In the genomic region with DNA sequence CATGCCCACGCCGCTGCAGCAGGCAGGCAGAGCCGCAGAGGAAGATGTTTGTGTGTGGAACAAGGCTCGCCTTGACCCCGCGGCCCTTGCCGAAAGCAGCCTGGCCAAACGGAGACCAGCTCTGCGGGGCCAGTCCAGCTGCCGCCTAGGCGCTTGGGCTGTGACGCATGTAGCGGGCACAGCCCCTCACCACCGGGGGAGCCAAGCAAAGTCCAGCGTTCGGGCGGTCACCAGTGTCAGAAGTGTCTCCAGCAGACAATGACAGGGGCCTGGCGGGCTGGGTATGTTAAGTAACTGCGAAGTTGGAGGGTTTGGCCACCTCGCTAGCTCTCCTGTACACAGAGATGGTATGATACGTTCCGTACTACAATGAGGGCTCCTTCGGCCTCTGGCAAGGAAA, we compare ENCODE assay signal across 8 cellular contexts. TPM values are rescaled to one million over a fixed set of nuclear protein-coding genes. Genes with fewer than 3 reads are reported as not detected.
DNase-seq lines count a peak whose midpoint lies in the region; ATAC-seq and TF ChIP-seq lines count a peak whose summit lies in the region.

No MANE protein-coding gene starts in this region.

- H3K27ac Mint-ChIP-seq in HFFc6, result peak overlapping the region; percentile 75
- H3K27ac Mint-ChIP-seq in activated naive CD8-positive, alpha-beta T cell, result peak overlapping the region; percentile 41
- H3K27ac Mint-ChIP-seq in stimulated activated effector memory CD8-positive, alpha-beta T cell treated with anti-CD3 and anti-CD28 coated beads, Interleukin-12 subunit alpha, Interleukin-12 subunit beta, amount 100 ng/mL, for 72 hours, result no peak overlapping the region

- no peak for ATAC-seq in stimulated activated effector memory CD8-positive, alpha-beta T cell treated with anti-CD3 and anti-CD28 coated beads, Interleukin-12 subunit alpha, Interleukin-12 subunit beta, amount 100 ng/mL, for 72 hours
- no peak for ATAC-seq in sciatic nerve
- ATAC-seq in HG02798 (IDR thresholded peaks at IDR 0.05; ENCODE audit: poor library complexity, unreplicated experiment), result no peak

- peaks cover 34% of the 10 kb centered on the region for H3K4me1 Mint-ChIP-seq in HFFc6 (ENCODE audit: low read depth)
- peaks cover 7% of the 10 kb centered on the region for H3K4me1 Mint-ChIP-seq in activated naive CD8-positive, alpha-beta T cell (ENCODE audit: low read depth)
- peaks cover 20% of the 10 kb centered on the region for H3K4me1 Mint-ChIP-seq in stimulated activated effector memory CD8-positive, alpha-beta T cell treated with anti-CD3 and anti-CD28 coated beads, Interleukin-12 subunit alpha, Interleukin-12 subunit beta, amount 100 ng/mL, for 72 hours

- TF ChIP-seq CTCF in HFFc6 (IDR thresholded peaks at IDR 0.05), result no peak

- H3K36me3 Mint-ChIP-seq in HFFc6 (ENCODE audit: low read depth), result no peaks in the 10 kb centered on the region
- H3K36me3 Mint-ChIP-seq in activated naive CD8-positive, alpha-beta T cell, result no peaks in the 10 kb centered on the region
- H3K36me3 Mint-ChIP-seq in stimulated activated effector memory CD8-positive, alpha-beta T cell treated with anti-CD3 and anti-CD28 coated beads, Interleukin-12 subunit alpha, Interleukin-12 subunit beta, amount 100 ng/mL, for 72 hours, result no peaks in the 10 kb centered on the region

- peak overlapping the region; percentile 50 for H3K4me3 ChIP-seq in iPS-11a (ENCODE audit: low read depth, low read length)

- H3K27me3 Mint-ChIP-seq in HFFc6 (ENCODE audit: insufficient read depth), result no peaks in the 10 kb centered on the region; the same call in 1 of the 2 replicates
- no peaks in the 10 kb centered on the region for H3K27me3 Mint-ChIP-seq in activated naive CD8-positive, alpha-beta T cell

- DNase-seq in HFFc6 (no peak), sciatic nerve (ENCODE audit: low spot score) (no peak), SHP77 treated with DMSO at 0.1 percent for 48 hours (lab: John Stamatoyannopoulos, UW) (no peak), NCI-H2107 (lab: John Stamatoyannopoulos, UW) (no peak)
- DNase-seq in stimulated activated effector memory CD8-positive, alpha-beta T cell treated with anti-CD3 and anti-CD28 coated beads, Interleukin-12 subunit alpha, Interleukin-12 subunit beta, amount 100 ng/mL, for 72 hours (ENCODE audit: low spot score in 2 of 2), result no peak

- intact Hi-C loops in sciatic nerve (cut with DNase I), result no loop called here

- peak overlapping the region; percentile 88 for H3K4me3 Mint-ChIP-seq in HFFc6
- H3K4me3 Mint-ChIP-seq in activated naive CD8-positive, alpha-beta T cell, result peak overlapping the region; percentile 78
- H3K4me3 Mint-ChIP-seq in stimulated activated effector memory CD8-positive, alpha-beta T cell treated with anti-CD3 and anti-CD28 coated beads, Interleukin-12 subunit alpha, Interleukin-12 subunit beta, amount 100 ng/mL, for 72 hours, result peak overlapping the region; percentile 77

- no peaks in the 10 kb centered on the region for H3K9me3 Mint-ChIP-seq in HFFc6
- H3K9me3 Mint-ChIP-seq in activated naive CD8-positive, alpha-beta T cell (ENCODE audit: low read depth), result no peaks in the 10 kb centered on the region
- no peaks in the 10 kb centered on the region for H3K9me3 Mint-ChIP-seq in stimulated activated effector memory CD8-positive, alpha-beta T cell treated with anti-CD3 and anti-CD28 coated beads, Interleukin-12 subunit alpha, Interleukin-12 subunit beta, amount 100 ng/mL, for 72 hours

RNA-seq across cellular contexts. Expression of gene AMER1, which starts 1.3 kb away (rescaled TPM):
- 1 to 10 TPM; 1.6 to 2.1 (median 2.0) TPM for total RNA-seq in HFFc6 (2021; fragmentation: NEBNext Ultra II Directional; extraction: Animal tissue kit (Norgen Biotek cat#: 25700))
- total RNA-seq in sciatic nerve, result 6.8 TPM

RNA-seq across cellular contexts. Expression of gene ASB12, which starts 26.2 kb away (rescaled TPM):
- not detected for total RNA-seq in HFFc6 (2021; fragmentation: NEBNext Ultra II Directional; extraction: Animal tissue kit (Norgen Biotek cat#: 25700))
- not detected for total RNA-seq in sciatic nerve
